20 cellular contexts compared by ENCODE assay signal in genomic region chr1:223780926-223781325, GRCh38.
DNase-seq lines count a peak whose midpoint lies in the region; ATAC-seq lines count a peak whose summit lies in the region.
"Had no signal": no experiment of that assay in that cellular context is flagged by ENCODE, and none has a peak within 500 bp of the region (broad histone marks: within the 10 kb centered on the region; RNA-seq: fewer than 3 reads in every experiment).

No MANE protein-coding gene starts in this region.

- H3K27me3 ChIP-seq in CD4-positive, CD25-positive, alpha-beta regulatory T cell (ENCODE audit: control insufficient read depth, insufficient read depth, low read length) = no peaks in the 10 kb centered on the region
- H3K27me3 ChIP-seq: gastrocnemius medialis had no signal

- no peak overlapping the region for H3K4me3 ChIP-seq in CD4-positive, CD25-positive, alpha-beta regulatory T cell (ENCODE audit: low read depth, low read length)
- H3K4me3 ChIP-seq: gastrocnemius medialis had no signal

- peak overlapping the region; percentile 44 to 69 (median 56) for H3K27ac Mint-ChIP-seq in CD4-positive, CD25-positive, alpha-beta regulatory T cell
- H3K27ac Mint-ChIP-seq in natural killer cell treated with Interleukin-12 subunit alpha and Interleukin-12 subunit beta and Interleukin-15 and Interleukin-18, amount 100 ng/mL, for 72 hours = peak overlapping the region; percentile 45 to 69
- H3K27ac Mint-ChIP-seq: dendritic cell treated with granulocyte-macrophage colony-stimulating factor and Interleukin-4, amounts not matched to agents 40 ng/mL and 50 ng/mL, for 4 days; WTC11 had no signal

- ATAC-seq in CD4-positive, CD25-positive, alpha-beta regulatory T cell (ENCODE audit: low read depth in 2 of 2) = no peak
- peak in 1 of 2 donors; percentile 51 for ATAC-seq in natural killer cell treated with Interleukin-12 subunit alpha and Interleukin-12 subunit beta and Interleukin-15 and Interleukin-18, amount 100 ng/mL, for 72 hours
- no peak for ATAC-seq in GM21619 (IDR thresholded peaks at IDR 0.05; ENCODE audit: unreplicated experiment)
- no peak for ATAC-seq in HG03280 (IDR thresholded peaks at IDR 0.05; ENCODE audit: unreplicated experiment)
- ATAC-seq: gastrocnemius medialis, left colon, right cardiac atrium, WTC11 had no signal

- H3K36me3 Mint-ChIP-seq in CD4-positive, CD25-positive, alpha-beta regulatory T cell = peaks cover 32% of the 10 kb centered on the region
- peaks cover 28% of the 10 kb centered on the region for H3K36me3 Mint-ChIP-seq in natural killer cell treated with Interleukin-12 subunit alpha and Interleukin-12 subunit beta and Interleukin-15 and Interleukin-18, amount 100 ng/mL, for 72 hours

- H3K4me3 Mint-ChIP-seq in CD4-positive, CD25-positive, alpha-beta regulatory T cell = no peak overlapping the region
- H3K4me3 Mint-ChIP-seq in natural killer cell treated with Interleukin-12 subunit alpha and Interleukin-12 subunit beta and Interleukin-15 and Interleukin-18, amount 100 ng/mL, for 72 hours = no peak overlapping the region
- H3K4me3 Mint-ChIP-seq: dendritic cell treated with granulocyte-macrophage colony-stimulating factor and Interleukin-4, amounts not matched to agents 40 ng/mL and 50 ng/mL, for 4 days; WTC11 had no signal

- no peaks in the 10 kb centered on the region for H3K9me3 ChIP-seq in CD4-positive, CD25-positive, alpha-beta regulatory T cell (ENCODE audit: control insufficient read depth in 2 of 2, low read length in 2 of 2)
- H3K9me3 ChIP-seq: gastrocnemius medialis had no signal

- peaks cover 43% of the 10 kb centered on the region for H3K36me3 ChIP-seq in CD4-positive, CD25-positive, alpha-beta regulatory T cell (ENCODE audit: control insufficient read depth, insufficient read depth, low read length)

- peaks cover 4% of the 10 kb centered on the region for H3K4me1 ChIP-seq in CD4-positive, CD25-positive, alpha-beta regulatory T cell (ENCODE audit: control insufficient read depth, insufficient read depth, low read length, poor library complexity, severe bottlenecking)
- H3K4me1 ChIP-seq: gastrocnemius medialis had no signal

- H3K9me3 Mint-ChIP-seq in CD4-positive, CD25-positive, alpha-beta regulatory T cell = no peaks in the 10 kb centered on the region
- H3K9me3 Mint-ChIP-seq in natural killer cell treated with Interleukin-12 subunit alpha and Interleukin-12 subunit beta and Interleukin-15 and Interleukin-18, amount 100 ng/mL, for 72 hours = no peaks in the 10 kb centered on the region
- H3K9me3 Mint-ChIP-seq: dendritic cell treated with granulocyte-macrophage colony-stimulating factor and Interleukin-4, amounts not matched to agents 40 ng/mL and 50 ng/mL, for 4 days; WTC11 had no signal

- H3K27me3 Mint-ChIP-seq in CD4-positive, CD25-positive, alpha-beta regulatory T cell = no peaks in the 10 kb centered on the region
- H3K27me3 Mint-ChIP-seq in natural killer cell treated with Interleukin-12 subunit alpha and Interleukin-12 subunit beta and Interleukin-15 and Interleukin-18, amount 100 ng/mL, for 72 hours = no peaks in the 10 kb centered on the region
- H3K27me3 Mint-ChIP-seq: dendritic cell treated with granulocyte-macrophage colony-stimulating factor and Interleukin-4, amounts not matched to agents 40 ng/mL and 50 ng/mL, for 4 days had no signal

- peaks cover 0 to 8% (median 5%) of the 10 kb centered on the region in 4 donors for H3K4me1 Mint-ChIP-seq in CD4-positive, CD25-positive, alpha-beta regulatory T cell
- peaks cover 26 to 31% of the 10 kb centered on the region in 2 donors for H3K4me1 Mint-ChIP-seq in natural killer cell treated with Interleukin-12 subunit alpha and Interleukin-12 subunit beta and Interleukin-15 and Interleukin-18, amount 100 ng/mL, for 72 hours (ENCODE audit: low read depth in 2 of 2)
- H3K4me1 Mint-ChIP-seq: WTC11 had no signal

- DNase-seq in CD4-positive, CD25-positive, alpha-beta regulatory T cell = no peak
- DNase-seq in NCI-H82 (lab: John Stamatoyannopoulos, UW) (peak; percentile 89), caudate nucleus (lab: John Stamatoyannopoulos, UW) (no peak), LoVo (ENCODE audit: low spot score) (no peak), occipital lobe (lab: John Stamatoyannopoulos, UW) (no peak)
- no peak for DNase-seq in natural killer cell treated with Interleukin-12 subunit alpha and Interleukin-12 subunit beta and Interleukin-15 and Interleukin-18, amount 100 ng/mL, for 72 hours (ENCODE audit: low spot score)
- DNase-seq: activated gamma-delta T cell; gastrocnemius medialis; Kasumi-1; left colon; NCI-H1436; NCI-H2171; NCI-H69; right cardiac atrium; stimulated activated CD4-positive, alpha-beta T cell treated with anti-CD3 and anti-CD28 coated beads, Interleukin-2, amount 100 ng/mL, for 24 hours; T-helper 2 cell had no signal

- peak overlapping the region; percentile 10 for H3K27ac ChIP-seq in CD4-positive, CD25-positive, alpha-beta regulatory T cell (ENCODE audit: insufficient read depth, low read length, poor library complexity, severe bottlenecking)
- peak overlapping the region; percentile 5 for H3K27ac ChIP-seq in caudate nucleus (ENCODE audit: low read depth, low read length)
- H3K27ac ChIP-seq: gastrocnemius medialis had no signal
